Comparison of ENCODE assay signal across 18 cellular contexts in genomic region chr4:4762300-4762699, GRCh38.
"Had no signal": no experiment of that assay in that cellular context is flagged by ENCODE, and none has a peak within 500 bp of the region (broad histone marks: within the 10 kb centered on the region; RNA-seq: fewer than 3 reads in every experiment).

No MANE protein-coding gene starts in this region.

- H3K4me3 ChIP-seq: coronary artery, gastrocnemius medialis, heart left ventricle, left lung, mucosa of descending colon, pancreas, right lobe of liver, suprapubic skin, transverse colon had no signal

- H3K9me3 Mint-ChIP-seq: activated T-helper 2 cell treated with anti-CD3 and anti-CD28 coated beads, Interferon-gamma antibody, Interleukin-2, Interleukin-4, amounts not matched to agents 10 μg/mL and 5 μg/mL and 100 μg/mL, durations not matched to agents 14 hours and 24 hours and 36 hours; WTC11 had no signal

- H3K36me3 ChIP-seq: gastrocnemius medialis, heart left ventricle, left lung, pancreas, right lobe of liver, suprapubic skin, transverse colon had no signal

- FAIRE-seq: pancreas, small intestine had no signal

- DNase-seq: activated naive CD8-positive, alpha-beta T cell treated with anti-CD3 and anti-CD28 coated beads, Interleukin-2, amount 10 ng/mL, durations not matched to agents 7 days and 5 days; central memory CD4-positive, alpha-beta T cell; gastrocnemius medialis; heart left ventricle; left lung; mucosa of descending colon; naive B cell; pancreas; right lobe of liver; small intestine; T-cell; transverse colon had no signal

- H3K4me1 ChIP-seq: gastrocnemius medialis, heart left ventricle, left lung, pancreas, right lobe of liver, transverse colon had no signal

- H3K27ac Mint-ChIP-seq: activated CD8-positive, alpha-beta T cell treated with anti-CD3 and anti-CD28 coated beads, Interleukin-2, amount 10 ng/mL, durations not matched to agents 7 days and 5 days; activated naive CD8-positive, alpha-beta T cell treated with anti-CD3 and anti-CD28 coated beads, Interleukin-2, amount 10 ng/mL, durations not matched to agents 7 days and 5 days; activated T-helper 2 cell treated with anti-CD3 and anti-CD28 coated beads, Interferon-gamma antibody, Interleukin-2, Interleukin-4, amounts not matched to agents 10 μg/mL and 5 μg/mL and 100 μg/mL, durations not matched to agents 14 hours and 24 hours and 36 hours; stimulated activated naive CD8-positive, alpha-beta T cell treated with anti-CD3 and anti-CD28 coated beads, Interleukin-15, amount 100 ng/mL, for 72 hours; T-cell; WTC11 had no signal

- H3K27me3 ChIP-seq: gastrocnemius medialis, pancreas, right lobe of liver, suprapubic skin, transverse colon had no signal

- H3K9me3 ChIP-seq: heart left ventricle, left lung, mucosa of descending colon, pancreas, right lobe of liver, suprapubic skin, transverse colon had no signal

- H3K27ac ChIP-seq: coronary artery, gastrocnemius medialis, heart left ventricle, left lung, pancreas, right lobe of liver, suprapubic skin, transverse colon had no signal

- H3K36me3 Mint-ChIP-seq: WTC11 had no signal

- ATAC-seq: gastrocnemius medialis, left lung, mucosa of descending colon, pancreas, right lobe of liver, T-cell had no signal

- H3K4me3 Mint-ChIP-seq: activated CD8-positive, alpha-beta T cell treated with anti-CD3 and anti-CD28 coated beads, Interleukin-2, amount 10 ng/mL, durations not matched to agents 7 days and 5 days; activated naive CD8-positive, alpha-beta T cell treated with anti-CD3 and anti-CD28 coated beads, Interleukin-2, amount 10 ng/mL, durations not matched to agents 7 days and 5 days had no signal
